ENCODE assay signal across 9 cellular contexts in the genomic region with DNA sequence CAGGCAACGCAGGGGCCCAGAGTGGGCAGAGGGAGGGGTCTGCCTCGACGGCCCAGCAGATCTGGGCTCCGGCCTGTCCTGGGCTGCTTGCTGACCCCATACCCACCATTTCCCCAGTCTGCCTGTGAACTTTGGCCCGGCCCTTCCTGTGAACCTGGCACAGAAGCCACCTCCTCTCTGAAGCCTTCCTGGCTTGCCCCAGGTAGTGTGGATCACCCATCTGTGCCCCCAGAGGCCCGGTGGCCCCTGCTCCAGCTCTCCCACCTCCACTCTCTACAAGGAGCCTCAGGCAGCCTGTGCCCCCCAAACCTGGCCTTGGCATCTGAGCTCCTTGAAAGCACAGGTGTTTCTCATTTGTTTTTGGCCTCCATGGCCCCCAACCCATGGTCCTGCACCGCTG. TPM values are rescaled to one million over a fixed set of nuclear protein-coding genes. Genes with fewer than 3 reads are reported as not detected.
A peak's percentile ranks its signal among the peaks of the same experiment; 100 is the strongest.
DNase-seq lines count a peak whose midpoint lies in the region; ATAC-seq and TF ChIP-seq lines count a peak whose summit lies in the region.
"Had no signal": no experiment of that assay in that cellular context is flagged by ENCODE, and none has a peak within 500 bp of the region (broad histone marks: within the 10 kb centered on the region; RNA-seq: fewer than 3 reads in every experiment).

No MANE protein-coding gene starts in this region.

- no peaks in the 10 kb centered on the region for H3K27me3 ChIP-seq in thoracic aorta (replicated peaks; ENCODE audit: insufficient read depth)
- H3K27me3 ChIP-seq in PC-9 (ENCODE audit: insufficient read depth, low read depth) = no peaks in the 10 kb centered on the region
- H3K27me3 ChIP-seq: SJSA1 had no signal

- peaks cover 48% of the 10 kb centered on the region for H3K4me1 Mint-ChIP-seq in activated naive CD4-positive, alpha-beta T cell treated with anti-CD3 and anti-CD28 coated beads for 36 hours (ENCODE audit: low read depth)
- peaks cover 67% of the 10 kb centered on the region for H3K4me1 Mint-ChIP-seq in activated CD8-positive, alpha-beta T cell treated with anti-CD3 and anti-CD28 coated beads for 36 hours (ENCODE audit: low read depth)
- peaks cover 85 to 90% of the 10 kb centered on the region in 2 donors for H3K4me1 Mint-ChIP-seq in immature natural killer cell

- no peaks in the 10 kb centered on the region for H3K9me2 ChIP-seq in PC-9 (ENCODE audit: insufficient read depth)

- POLR2A ChIA-PET in activated CD8-positive, alpha-beta T cell treated with anti-CD3 and anti-CD28 coated beads for 36 hours (lab: Charles Lee) = interaction anchor here (0.6 to 8.7 kb wide), 8 partner anchors 9 to 192 kb away, joined by 3 to 59 read pairs (median 4); partner anchors contain the start of genes PLEKHF1 and POP4
- POLR2A ChIA-PET in PC-9 (lab: Charles Lee; ENCODE audit: unreplicated experiment) = no interaction called here

- intact Hi-C loops in activated naive CD4-positive, alpha-beta T cell treated with anti-CD3 and anti-CD28 coated beads for 36 hours (cut with micrococcal nuclease) = loop anchor here (1.0 to 2.0 kb wide), 2 partner anchors 10 to 16 kb away; partner anchors contain the start of gene PLEKHF1
- intact Hi-C loops in activated CD8-positive, alpha-beta T cell treated with anti-CD3 and anti-CD28 coated beads for 36 hours (cut with micrococcal nuclease) = no loop called here
- intact Hi-C loops in PC-9 (cut with micrococcal nuclease; ENCODE audit: unreplicated experiment) = no loop called here

- CTCF ChIA-PET in activated naive CD4-positive, alpha-beta T cell treated with anti-CD3 and anti-CD28 coated beads for 36 hours (lab: Charles Lee) = interaction anchor here (1.5 to 3.9 kb wide), 5 partner anchors 9 to 70 kb away, joined by 4 to 12 read pairs (median 9); no protein-coding TSS in a partner anchor
- CTCF ChIA-PET in activated CD8-positive, alpha-beta T cell treated with anti-CD3 and anti-CD28 coated beads for 36 hours (lab: Charles Lee) = interaction anchor here (0.7 to 4.0 kb wide), 8 partner anchors 9 to 71 kb away, joined by 3 to 18 read pairs (median 10); no protein-coding TSS in a partner anchor
- CTCF ChIA-PET in PC-9 (lab: Charles Lee) = no interaction called here

- DNase-seq in activated naive CD4-positive, alpha-beta T cell treated with anti-CD3 and anti-CD28 coated beads for 36 hours = no peak
- DNase-seq in activated naive CD4-positive, alpha-beta T cell treated with anti-CD3 and anti-CD28 coated beads, Interleukin-2, amount 50 U/mL, for 16 hours = no peak
- DNase-seq in activated CD8-positive, alpha-beta T cell treated with anti-CD3 and anti-CD28 coated beads for 36 hours = no peak
- DNase-seq in immature natural killer cell (no peak), thoracic aorta (ENCODE audit: low spot score) (no peak), T1000 (lab: John Stamatoyannopoulos, UW) (no peak), PC-9 (no peak), NCI-H748 treated with DMSO at 0.1 percent for 48 hours (lab: John Stamatoyannopoulos, UW) (no peak)

- peaks cover 2% of the 10 kb centered on the region for H3K36me3 Mint-ChIP-seq in activated naive CD4-positive, alpha-beta T cell treated with anti-CD3 and anti-CD28 coated beads for 36 hours (ENCODE audit: low read depth)
- peaks cover 7% of the 10 kb centered on the region for H3K36me3 Mint-ChIP-seq in activated CD8-positive, alpha-beta T cell treated with anti-CD3 and anti-CD28 coated beads for 36 hours (ENCODE audit: low read depth)
- peaks cover 3 to 25% (median 3%) of the 10 kb centered on the region in 3 donors for H3K36me3 Mint-ChIP-seq in immature natural killer cell

- H3F3A ChIP-seq in PC-9 (ENCODE audit: insufficient read depth, low read depth) = peaks cover 5% of the 10 kb centered on the region; the same call in 1 of the 2 replicates

- no peaks in the 10 kb centered on the region for H3K27me3 Mint-ChIP-seq in activated naive CD4-positive, alpha-beta T cell treated with anti-CD3 and anti-CD28 coated beads for 36 hours (ENCODE audit: low read depth)
- H3K27me3 Mint-ChIP-seq in activated CD8-positive, alpha-beta T cell treated with anti-CD3 and anti-CD28 coated beads for 36 hours = no peaks in the 10 kb centered on the region
- peaks cover 16 to 26% (median 26%) of the 10 kb centered on the region in 3 donors for H3K27me3 Mint-ChIP-seq in immature natural killer cell (ENCODE audit: low read depth in 3 of 3)

- no peaks in the 10 kb centered on the region for H3K9me3 ChIP-seq in thoracic aorta
- H3K9me3 ChIP-seq in PC-9 (ENCODE audit: insufficient read depth, low read depth) = no peaks in the 10 kb centered on the region
- H3K9me3 ChIP-seq: SJSA1 had no signal

- peaks cover 4% of the 10 kb centered on the region for H3K36me3 ChIP-seq in thoracic aorta
- 0 out of 2 replicates have a peak, but pooled peaks cover under 1% of the 10 kb centered on the region for H3K36me3 ChIP-seq in PC-9 (ENCODE audit: low read depth)

- peaks cover 3% of the 10 kb centered on the region for H3K79me2 ChIP-seq in PC-9 (ENCODE audit: low read depth)

- no peak overlapping the region for H2AFZ ChIP-seq in PC-9

- peak overlapping the region; percentile 82 to 90 for H3K27ac ChIP-seq in thoracic aorta
- no peak overlapping the region for H3K27ac ChIP-seq in PC-9
- H3K27ac ChIP-seq: SJSA1 had no signal

- H3K27ac Mint-ChIP-seq in activated naive CD4-positive, alpha-beta T cell treated with anti-CD3 and anti-CD28 coated beads for 36 hours = peak overlapping the region; percentile 91
- H3K27ac Mint-ChIP-seq in activated CD8-positive, alpha-beta T cell treated with anti-CD3 and anti-CD28 coated beads for 36 hours = peak overlapping the region; percentile 83
- peak overlapping the region; percentile 96 to 100 (median 98) for H3K27ac Mint-ChIP-seq in immature natural killer cell

- no peak overlapping the region for H3K4me2 ChIP-seq in PC-9

- H3K4me3 Mint-ChIP-seq in activated naive CD4-positive, alpha-beta T cell treated with anti-CD3 and anti-CD28 coated beads for 36 hours = peak overlapping the region; percentile 66
- H3K4me3 Mint-ChIP-seq in activated CD8-positive, alpha-beta T cell treated with anti-CD3 and anti-CD28 coated beads for 36 hours = peak overlapping the region; percentile 52
- peak overlapping the region; percentile 71 to 82 (median 78) for H3K4me3 Mint-ChIP-seq in immature natural killer cell

- no peak overlapping the region for H3K4me3 ChIP-seq in thoracic aorta
- no peak overlapping the region for H3K4me3 ChIP-seq in PC-9
- H3K4me3 ChIP-seq: SJSA1 had no signal

- no peaks in the 10 kb centered on the region for H3K9me3 Mint-ChIP-seq in activated naive CD4-positive, alpha-beta T cell treated with anti-CD3 and anti-CD28 coated beads for 36 hours
- no peaks in the 10 kb centered on the region for H3K9me3 Mint-ChIP-seq in activated CD8-positive, alpha-beta T cell treated with anti-CD3 and anti-CD28 coated beads for 36 hours
- peaks cover 0 to 2% (median 0%) of the 10 kb centered on the region in 6 donors for H3K9me3 Mint-ChIP-seq in immature natural killer cell

- no peak for TF ChIP-seq CTCF in activated CD8-positive, alpha-beta T cell treated with anti-CD3 and anti-CD28 coated beads for 36 hours (IDR thresholded peaks at IDR 0.05)
- TF ChIP-seq CTCF in thoracic aorta (IDR thresholded peaks at IDR 0.05) (no peak), PC-9 (conservative IDR thresholded peaks at IDR 0.05) (no peak)

- H3K4me1 ChIP-seq in thoracic aorta (ENCODE audit: control insufficient read depth in 1 of 2, low read depth in 2 of 2) (peaks cover 67 to 97% of the 10 kb centered on the region in 2 donors), PC-9 (replicated peaks; ENCODE audit: insufficient read depth) (peaks cover 16% of the 10 kb centered on the region)

- ATAC-seq in activated CD8-positive, alpha-beta T cell treated with anti-CD3 and anti-CD28 coated beads for 36 hours = peak; percentile 13
- ATAC-seq in thoracic aorta (ENCODE audit: insufficient number of reproducible peaks, low FRiP score, low read depth) = no peak

- 0 out of 2 replicates have a peak, but pooled peaks cover 6% of the 10 kb centered on the region for H4K20me1 ChIP-seq in PC-9 (ENCODE audit: insufficient read depth)

- no TSS peak for BruUV-seq in PC-9 (replicated peaks; lab: Mats Ljungman, UMichigan)

RNA-seq across cellular contexts. Expression of gene PLEKHF1, which starts 15.7 kb away (rescaled TPM):
- 10 to 100 TPM; 20.7 to 21.0 TPM for total RNA-seq in activated naive CD4-positive, alpha-beta T cell treated with anti-CD3 and anti-CD28 coated beads for 36 hours
- 10 to 100 TPM; 30.4 to 31.7 TPM for total RNA-seq in activated CD8-positive, alpha-beta T cell treated with anti-CD3 and anti-CD28 coated beads for 36 hours
- 100 to 1,000 TPM; 107 to 244 (median 141) TPM for polyA plus RNA-seq in immature natural killer cell
- total RNA-seq in thoracic aorta (10 to 100 TPM; 21.4 to 56.2 TPM), PC-9 (2021) (16.0 and 18.0 TPM in 2 replicates)

RNA-seq across cellular contexts. Expression of gene C19orf12, which starts 34.1 kb away (rescaled TPM):
- 10 to 100 TPM; 21.6 to 24.3 TPM for total RNA-seq in activated naive CD4-positive, alpha-beta T cell treated with anti-CD3 and anti-CD28 coated beads for 36 hours
- total RNA-seq in activated CD8-positive, alpha-beta T cell treated with anti-CD3 and anti-CD28 coated beads for 36 hours = 10 to 100 TPM; 33.3 to 36.6 TPM
- 10 to 100 TPM; 32.4 to 68.3 (median 60.3) TPM for polyA plus RNA-seq in immature natural killer cell
- total RNA-seq in thoracic aorta (10 to 100 TPM; 36.1 to 46.4 TPM), PC-9 (2021) (14.8 and 15.4 TPM in 2 replicates)
